In the genomic region with DNA sequence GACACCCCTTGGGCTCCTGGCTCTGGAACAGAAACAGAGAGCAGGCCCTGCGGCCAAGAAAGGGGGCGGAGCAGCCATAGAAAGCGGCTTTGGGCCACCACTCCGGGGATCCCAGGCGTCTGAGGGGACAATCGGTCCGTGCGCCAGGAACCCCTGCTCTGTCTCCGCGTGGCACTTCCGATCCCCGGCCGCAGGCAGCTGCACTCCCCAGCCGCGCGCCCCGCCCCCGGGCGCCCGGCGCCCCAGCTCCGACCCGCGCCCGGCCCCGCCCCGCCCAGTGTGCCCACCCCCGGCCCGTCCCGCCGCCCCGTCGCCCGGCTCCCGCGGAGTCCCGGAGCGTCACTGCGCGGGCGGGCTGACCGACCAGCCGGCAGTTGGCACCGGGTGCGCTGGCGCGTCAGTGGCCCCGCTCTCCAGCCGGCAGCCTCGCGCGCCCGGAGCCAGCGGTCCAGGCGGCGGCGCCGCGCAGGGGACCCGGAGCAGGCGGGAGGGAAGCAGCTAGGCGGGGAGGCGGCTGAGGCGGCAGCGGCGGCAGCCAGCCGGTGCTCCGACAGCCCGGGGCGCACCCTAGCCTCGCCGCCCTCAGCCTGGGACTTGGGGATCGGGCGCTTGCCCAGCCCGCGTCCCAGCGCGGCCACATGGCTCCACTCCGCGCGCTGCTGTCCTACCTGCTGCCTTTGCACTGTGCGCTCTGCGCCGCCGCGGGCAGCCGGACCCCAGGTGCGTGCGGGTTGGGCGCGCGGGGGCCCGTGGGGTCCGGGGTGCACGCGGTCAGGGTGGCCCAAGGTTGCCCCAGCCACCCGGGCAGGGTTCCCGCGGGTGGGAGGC, we compare ENCODE assay signal across 9 cellular contexts. TPM values are rescaled to one million over a fixed set of nuclear protein-coding genes. Genes with fewer than 3 reads are reported as not detected.
A peak's percentile ranks its signal among the peaks of the same experiment; 100 is the strongest.
DNase-seq lines count a peak whose midpoint lies in the region; FAIRE-seq and TF ChIP-seq lines count a peak whose summit lies in the region.
"Had no signal": no experiment of that assay in that cellular context is flagged by ENCODE, and none has a peak within 500 bp of the region (broad histone marks: within the 10 kb centered on the region; RNA-seq: fewer than 3 reads in every experiment).

ADAMTS14 (plus strand) TSS at position 342 of the 828 bp plus-strand sequence; CDS start at position 639, 297 bp downstream.

- peaks cover 28 to 40% (median 33%) of the 10 kb centered on the region in 3 donors for H3K4me1 ChIP-seq in esophagus squamous epithelium
- peaks cover 20% of the 10 kb centered on the region for H3K4me1 ChIP-seq in muscle layer of colon (ENCODE audit: insufficient read depth, low read length)
- H3K4me1 ChIP-seq in OCI-LY7 (ENCODE audit: insufficient read depth, low read length, poor library complexity, severe bottlenecking), result no peaks in the 10 kb centered on the region
- no peaks in the 10 kb centered on the region for H3K4me1 ChIP-seq in small intestine (ENCODE audit: control insufficient read depth in 2 of 2, insufficient read depth in 1 of 2, low read depth in 1 of 2, low read length in 1 of 2)

- intact Hi-C loops in esophagus squamous epithelium (cut with DNase I), result no loop called here
- intact Hi-C loops in OCI-LY7 (cut with micrococcal nuclease; ENCODE audit: unreplicated experiment), result no loop called here

- H3K27me3 ChIP-seq in H7 (ENCODE audit: control insufficient read depth, insufficient read depth, low read length) (peaks cover 14% of the 10 kb centered on the region), esophagus squamous epithelium (peaks cover 0 to 61% (median 0%) of the 10 kb centered on the region in 4 donors), muscle layer of colon (ENCODE audit: control insufficient read depth in 1 of 2, insufficient read depth in 2 of 2, low read length in 2 of 2) (peaks cover 6 to 20% of the 10 kb centered on the region in 2 donors), small intestine (ENCODE audit: control insufficient read depth in 2 of 2, insufficient read depth in 2 of 2, low read length in 2 of 2) (peaks cover 0 to 6% of the 10 kb centered on the region in 2 donors)

- peak; percentile 38 for DNase-seq in AG10803 (ENCODE audit: low read depth)
- DNase-seq in H7, result peak; percentile 91
- DNase-seq in esophagus squamous epithelium (lab: John Stamatoyannopoulos, UW), result no peak
- no peak for DNase-seq in urothelium cell line (ENCODE audit: low spot score)
- DNase-seq in OCI-LY7 (ENCODE audit: low spot score), result no peak
- no peak for DNase-seq in small intestine

- H3K27ac ChIP-seq in esophagus squamous epithelium (peak within 1 kb of the TSS in 3 of 4 donors; percentile 3 to 48 (median 34)), muscle layer of colon (ENCODE audit: low read depth, low read length) (no peak within 1 kb of the TSS), OCI-LY7 (ENCODE audit: low read depth, low read length, poor library complexity, severe bottlenecking) (no peak within 1 kb of the TSS), small intestine (ENCODE audit: low read depth in 1 of 2, low read length in 1 of 2) (peak within 1 kb of the TSS in 1 of 2 donors; percentile 60)

- no peaks in the 10 kb centered on the region for H3K79me2 ChIP-seq in OCI-LY7 (ENCODE audit: insufficient read depth, low read depth, low read length)

- no peak for TF ChIP-seq POLR2A in esophagus squamous epithelium (IDR thresholded peaks at IDR 0.05)

- TF ChIP-seq CTCF in AG10803 (conservative IDR thresholded peaks at IDR 0.05; ENCODE audit: low read length) (no peak), WI38 (IDR thresholded peaks at IDR 0.05; ENCODE audit: low read depth, low read length) (no peak), esophagus squamous epithelium (IDR thresholded peaks at IDR 0.05) (no peak), OCI-LY7 (conservative IDR thresholded peaks at IDR 0.05; ENCODE audit: low read length) (no peak)

- no peak within 1 kb of the TSS for H3K9ac ChIP-seq in muscle layer of colon (ENCODE audit: low read length)

- H2AFZ ChIP-seq in OCI-LY7 (ENCODE audit: low read length), result no peak within 1 kb of the TSS

- no peaks in the 10 kb centered on the region for H3K9me2 ChIP-seq in OCI-LY7 (ENCODE audit: insufficient read depth, low read length)

- 0% methylated on average over 9 of the region's 99 CpGs; no CpG with 5 or more reads in 1 of the 2 donors for WGBS in esophagus squamous epithelium, 2 donors
- WGBS in small intestine, 3 donors, result 2% methylated on average over 54 to 99 of the region's 99 CpGs

- H3K4me3 ChIP-seq in AG10803 (ENCODE audit: low read length), result peak within 1 kb of the TSS; percentile 62
- H3K4me3 ChIP-seq in H7 (ENCODE audit: insufficient read depth, low read depth, low read length), result peak within 1 kb of the TSS; percentile 52
- H3K4me3 ChIP-seq in WI38 (ENCODE audit: low read depth, low read length), result peak within 1 kb of the TSS; percentile 56
- H3K4me3 ChIP-seq in esophagus squamous epithelium, result peak within 1 kb of the TSS; percentile 22 to 59 (median 42)
- peak within 1 kb of the TSS; percentile 4 to 32 for H3K4me3 ChIP-seq in muscle layer of colon (ENCODE audit: low read depth in 1 of 2, low read length in 2 of 2)
- no peak within 1 kb of the TSS for H3K4me3 ChIP-seq in OCI-LY7 (ENCODE audit: low read depth, low read length, poor library complexity, severe bottlenecking)
- H3K4me3 ChIP-seq in small intestine (ENCODE audit: low read depth in 1 of 2, low read length in 2 of 2), result peak within 1 kb of the TSS in 1 of 2 donors; percentile 37

- BruUV-seq in OCI-LY7 (replicated peaks; lab: Mats Ljungman, UMichigan), result no TSS peak

- H3K4me2 ChIP-seq in OCI-LY7 (ENCODE audit: low read length), result no peak within 1 kb of the TSS

- H3K36me3 ChIP-seq in H7 (replicated peaks; ENCODE audit: control insufficient read depth, insufficient read depth, low read length) (no peaks in the 10 kb centered on the region), esophagus squamous epithelium (no peaks in the 10 kb centered on the region), muscle layer of colon (ENCODE audit: insufficient read depth, low read length) (no peaks in the 10 kb centered on the region), OCI-LY7 (ENCODE audit: insufficient read depth, low read length) (no peaks in the 10 kb centered on the region), small intestine (ENCODE audit: control insufficient read depth in 2 of 2, insufficient read depth in 2 of 2, low read length in 2 of 2) (no peaks in the 10 kb centered on the region)

- H3K9me3 ChIP-seq in esophagus squamous epithelium (no peaks in the 10 kb centered on the region), muscle layer of colon (ENCODE audit: low read length) (no peaks in the 10 kb centered on the region), OCI-LY7 (ENCODE audit: low read length) (no peaks in the 10 kb centered on the region), small intestine (ENCODE audit: control insufficient read depth, low read depth) (no peaks in the 10 kb centered on the region)

- POLR2A ChIA-PET in OCI-LY7 (lab: Charles Lee), result no interaction called here

- CTCF ChIA-PET in OCI-LY7 (lab: Charles Lee; ENCODE audit: unreplicated experiment), result no interaction called here

- FAIRE-seq in urothelium cell line (lab: Jason Lieb, UNC), result peak; percentile 37
- FAIRE-seq in small intestine (lab: Jason Lieb, UNC), result no peak

- H4K20me1 ChIP-seq in OCI-LY7 (ENCODE audit: insufficient read depth, low read length), result no peaks in the 10 kb centered on the region

RNA-seq across cellular contexts. Expression of gene ADAMTS14, which starts in this region (rescaled TPM):
- total RNA-seq in H7 (2014; rRNA removed; shearing (Covaris generic)), result 1.1 and 2.4 TPM in 2 replicates
- total RNA-seq in esophagus squamous epithelium (under 1 TPM in 3 of 4 donors, not detected in 1; 0.23 to 0.75 (median 0.38) TPM), OCI-LY7 (2022) (0.11 TPM in 1 of 2 replicates, not detected in the other)
- 0.03 and 0.10 TPM in 2 replicates for total RNA-seq in OCI-LY7 (2014; rRNA removed; shearing (Covaris generic))
- polyA plus RNA-seq in small intestine, result under 1 TPM; 0.45 to 0.81 (median 0.76) TPM
- total RNA-seq: mononuclear cell had no signal

Comparison
In these comparisons a context has a peak if more than half of its experiments do, and no peak if none do; other contexts are left out.
1. DNase-seq: peak in AG10803 (single experiment) and H7 (single experiment); none in esophagus squamous epithelium (single experiment), urothelium cell line (single experiment), OCI-LY7 (single experiment) and small intestine (single experiment).
2. H3K27ac ChIP-seq: peak in esophagus squamous epithelium (3 of 4); none in muscle layer of colon (single experiment) and OCI-LY7 (single experiment).